In the genomic region with DNA sequence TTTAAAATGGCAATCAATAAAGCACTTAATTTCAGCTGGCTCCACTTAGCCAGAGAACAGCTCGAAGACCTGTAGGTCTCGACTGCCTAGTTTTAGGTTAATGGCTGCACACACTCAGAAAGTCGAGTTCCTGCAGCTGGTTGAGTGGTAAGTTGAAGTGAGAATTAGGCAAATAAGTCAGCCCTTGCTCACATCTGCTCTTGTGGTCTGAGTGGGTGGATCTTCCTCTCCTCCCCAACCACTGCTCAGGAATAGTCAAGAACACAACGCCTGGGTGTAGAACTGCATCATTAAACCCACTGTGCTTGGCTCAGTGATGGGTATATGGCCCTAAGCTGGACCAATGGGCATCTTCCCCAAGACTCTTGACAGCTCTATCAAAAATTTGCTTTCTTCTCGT, we compare ENCODE assay signal across 10 cellular contexts. TPM values are rescaled to one million over a fixed set of nuclear protein-coding genes. Genes with fewer than 3 reads are reported as not detected.
DNase-seq lines count a peak whose midpoint lies in the region; ATAC-seq and TF ChIP-seq lines count a peak whose summit lies in the region.
"Had no signal": no experiment of that assay in that cellular context is flagged by ENCODE, and none has a peak within 500 bp of the region (broad histone marks: within the 10 kb centered on the region; RNA-seq: fewer than 3 reads in every experiment).

No MANE protein-coding gene starts in this region.

- H4K20me1 ChIP-seq in osteoblast (ENCODE audit: insufficient read depth, low read length): no peaks in the 10 kb centered on the region

- no peak overlapping the region for H3K4me2 ChIP-seq in osteoblast (ENCODE audit: insufficient read depth, low read length)

- peaks cover 0 to 6% (median 0%) of the 10 kb centered on the region in 11 donors for H3K9me3 Mint-ChIP-seq in naive thymus-derived CD4-positive, alpha-beta T cell
- H3K9me3 Mint-ChIP-seq in CD14-positive monocyte: no peaks in the 10 kb centered on the region

- H3K36me3 ChIP-seq in naive thymus-derived CD4-positive, alpha-beta T cell (ENCODE audit: control insufficient read depth in 2 of 3, insufficient read depth in 3 of 3, low read length in 3 of 3): no peaks in the 10 kb centered on the region
- no peaks in the 10 kb centered on the region for H3K36me3 ChIP-seq in osteoblast (ENCODE audit: insufficient read depth, low read length)

- peaks cover 11 to 93% (median 24%) of the 10 kb centered on the region in 7 donors for H3K4me1 Mint-ChIP-seq in naive thymus-derived CD4-positive, alpha-beta T cell
- H3K4me1 Mint-ChIP-seq in CD14-positive monocyte: peaks cover 56% of the 10 kb centered on the region

- H3K4me3 Mint-ChIP-seq in naive thymus-derived CD4-positive, alpha-beta T cell: peak overlapping the region in 1 of 10 donors; percentile 48
- H3K4me3 Mint-ChIP-seq in CD14-positive monocyte: no peak overlapping the region

- no peak overlapping the region for H3K4me3 ChIP-seq in naive thymus-derived CD4-positive, alpha-beta T cell (ENCODE audit: low read length)
- no peak overlapping the region for H3K4me3 ChIP-seq in foreskin fibroblast (ENCODE audit: low read depth in 1 of 2, low read length in 2 of 2)
- H3K4me3 ChIP-seq in osteoblast (ENCODE audit: insufficient read depth, low read length): no peak overlapping the region

- no peaks in the 10 kb centered on the region for H3K9me3 ChIP-seq in naive thymus-derived CD4-positive, alpha-beta T cell (ENCODE audit: control insufficient read depth in 2 of 3, low read length in 3 of 3)
- no peaks in the 10 kb centered on the region for H3K9me3 ChIP-seq in osteoblast (ENCODE audit: low read depth, low read length)

- CTCF ChIA-PET in naive thymus-derived CD4-positive, alpha-beta T cell (lab: Charles Lee): no interaction called here

- H3K4me1 ChIP-seq in naive thymus-derived CD4-positive, alpha-beta T cell (ENCODE audit: control insufficient read depth in 2 of 2, insufficient read depth in 2 of 2, low read length in 2 of 2): peaks cover 5 to 35% of the 10 kb centered on the region in 2 donors
- no peaks in the 10 kb centered on the region for H3K4me1 ChIP-seq in osteoblast (ENCODE audit: insufficient read depth, low read length)

- DNase-seq in NAMALWA (ENCODE audit: low spot score) (peak; percentile 97), foreskin fibroblast (no peak), COLO668 (lab: John Stamatoyannopoulos, UW; ENCODE audit: unreplicated experiment) (no peak), CD14-positive monocyte (ENCODE audit: low spot score) (no peak), osteoblast (ENCODE audit: insufficient read length, low spot score, missing footprints) (no peak)
- DNase-seq in naive thymus-derived CD4-positive, alpha-beta T cell: peak in 1 of 9 donors; percentile 57

- ATAC-seq in GM18873 (IDR thresholded peaks at IDR 0.05; ENCODE audit: low FRiP score, unreplicated experiment) (peak; percentile 74), HG02610 (IDR thresholded peaks at IDR 0.05; ENCODE audit: unreplicated experiment) (peak; percentile 72)
- ATAC-seq in naive thymus-derived CD4-positive, alpha-beta T cell: peak; percentile 70

- no peak overlapping the region for H2AFZ ChIP-seq in osteoblast (ENCODE audit: low read length)

- H3K27me3 ChIP-seq in naive thymus-derived CD4-positive, alpha-beta T cell (ENCODE audit: control insufficient read depth in 2 of 2, insufficient read depth in 2 of 2, low read length in 2 of 2): no peaks in the 10 kb centered on the region
- H3K27me3 ChIP-seq in osteoblast (ENCODE audit: insufficient read depth, low read length): no peaks in the 10 kb centered on the region

- intact Hi-C loops in naive thymus-derived CD4-positive, alpha-beta T cell (cut with micrococcal nuclease): no loop called here
- intact Hi-C loops in CD14-positive monocyte (cut with micrococcal nuclease): loop anchor here in 1 of 2 donors (2.0 kb wide), 1 partner anchor 26 kb away; no protein-coding TSS in a partner anchor

- no peaks in the 10 kb centered on the region for H3K79me2 ChIP-seq in osteoblast (ENCODE audit: insufficient read depth, low read length)

- H3K27me3 Mint-ChIP-seq in naive thymus-derived CD4-positive, alpha-beta T cell: peaks cover 0 to 6% (median 0%) of the 10 kb centered on the region in 5 donors
- peaks cover under 1 to 8% (median 2%) of the 10 kb centered on the region in 3 donors for H3K27me3 Mint-ChIP-seq in CD14-positive monocyte (ENCODE audit: low read depth in 3 of 3)

- no peak overlapping the region for H3K27ac ChIP-seq in naive thymus-derived CD4-positive, alpha-beta T cell (ENCODE audit: low read depth, low read length)
- no peak overlapping the region for H3K27ac ChIP-seq in osteoblast (ENCODE audit: low read depth, low read length)

- H3K27ac Mint-ChIP-seq in naive thymus-derived CD4-positive, alpha-beta T cell: peak overlapping the region in 1 of 9 donors; percentile 85
- H3K27ac Mint-ChIP-seq in CD14-positive monocyte: peak overlapping the region in 2 of 7 donors; percentile 10 to 71

- TF ChIP-seq CTCF in foreskin fibroblast (IDR thresholded peaks at IDR 0.05; ENCODE audit: low read depth, low read length): no peak
- TF ChIP-seq CTCF in CD14-positive monocyte (IDR thresholded peaks at IDR 0.05): no peak
- TF ChIP-seq CTCF in osteoblast (IDR thresholded peaks at IDR 0.05; ENCODE audit: extremely low read depth, low read depth, low read length): no peak

- peaks cover 0 to 26% (median 6%) of the 10 kb centered on the region in 5 donors for H3K36me3 Mint-ChIP-seq in naive thymus-derived CD4-positive, alpha-beta T cell
- H3K36me3 Mint-ChIP-seq in CD14-positive monocyte: peaks cover 3% of the 10 kb centered on the region in 2 donors

- POLR2A ChIA-PET in naive thymus-derived CD4-positive, alpha-beta T cell (lab: Charles Lee): no interaction called here

RNA-seq across cellular contexts. Expression of a gene that starts 20.9 kb away (rescaled TPM):
- total RNA-seq in naive thymus-derived CD4-positive, alpha-beta T cell: 100 to 1,000 TPM in 1 of 5 experiments, 10 to 100 TPM in 1, 1 to 10 TPM in 1, under 1 TPM in 2; 0.81 to 410 (median 7.3) TPM
- under 1 TPM; 0.10 to 0.11 TPM for polyA plus RNA-seq in naive thymus-derived CD4-positive, alpha-beta T cell
- polyA plus RNA-seq in CD14-positive monocyte: 1 to 10 TPM; 3.0 to 6.2 TPM
- total RNA-seq in osteoblast: 12.1 and 14.5 TPM in 2 replicates

RNA-seq across cellular contexts. Expression of a gene that starts 55.8 kb away (rescaled TPM):
- total RNA-seq in naive thymus-derived CD4-positive, alpha-beta T cell: under 1 TPM in 1 of 5 experiments, not detected in 4; 0.36 TPM
- under 1 TPM; 0.17 to 0.25 TPM for polyA plus RNA-seq in naive thymus-derived CD4-positive, alpha-beta T cell
- polyA plus RNA-seq in CD14-positive monocyte: under 1 TPM; 0.12 to 0.22 TPM
- total RNA-seq in osteoblast: under 0.01 TPM in 2 replicates
- total RNA-seq: endothelial cell of umbilical vein, NCI-H460 had no signal
- polyA plus RNA-seq: endothelial cell of umbilical vein had no signal
